20 cellular contexts compared by ENCODE assay signal in genomic region chr17:67841992-67842391, GRCh38. TPM values are rescaled to one million over a fixed set of nuclear protein-coding genes. Genes with fewer than 3 reads are reported as not detected.
DNase-seq lines count a peak whose midpoint lies in the region; ATAC-seq, FAIRE-seq and TF ChIP-seq lines count a peak whose summit lies in the region.
"Had no signal": no experiment of that assay in that cellular context is flagged by ENCODE, and none has a peak within 500 bp of the region (broad histone marks: within the 10 kb centered on the region; RNA-seq: fewer than 3 reads in every experiment).

No MANE protein-coding gene starts in this region.

- no peaks in the 10 kb centered on the region for H3K27me3 Mint-ChIP-seq in CD8-positive, alpha-beta T cell (ENCODE audit: low read depth)
- H3K27me3 Mint-ChIP-seq in WTC11 (ENCODE audit: low read depth) (no peaks in the 10 kb centered on the region), natural killer cell (ENCODE audit: low read depth in 2 of 2) (no peaks in the 10 kb centered on the region)

- peak; percentile 21 for FAIRE-seq in G401.6 (lab: Jason Lieb, UNC)
- no peak for FAIRE-seq in HTR-8/SVneo (lab: Jason Lieb, UNC)
- FAIRE-seq: HepG2, RCC 7860 had no signal

- H3K9me3 ChIP-seq in CD8-positive, alpha-beta T cell (ENCODE audit: low read length): no peaks in the 10 kb centered on the region

- H3K4me3 ChIP-seq in CD8-positive, alpha-beta T cell (ENCODE audit: low read depth, low read length): no peak overlapping the region
- H3K4me3 ChIP-seq: BLaER1 treated with 17β-estradiol and CSF1 and Interleukin-3, amounts not matched to agents 10 nM and 100 nM had no signal

- intact Hi-C loops in CD8-positive, alpha-beta T cell (cut with DNase I, micrococcal nuclease): no loop called here
- intact Hi-C loops in natural killer cell (cut with micrococcal nuclease): no loop called here

- H3K4me3 Mint-ChIP-seq in CD8-positive, alpha-beta T cell: no peak overlapping the region
- H3K4me3 Mint-ChIP-seq in WTC11: no peak overlapping the region
- H3K4me3 Mint-ChIP-seq in natural killer cell: no peak overlapping the region

- H3K4me1 Mint-ChIP-seq in CD8-positive, alpha-beta T cell (ENCODE audit: low read depth): peaks cover 62% of the 10 kb centered on the region
- H3K4me1 Mint-ChIP-seq in WTC11 (peaks cover 27% of the 10 kb centered on the region), natural killer cell (peaks cover 49 to 54% of the 10 kb centered on the region in 2 donors)

- no peak overlapping the region for H3K27ac ChIP-seq in CD8-positive, alpha-beta T cell (ENCODE audit: low read depth, low read length)
- H3K27ac ChIP-seq: BLaER1 treated with 17β-estradiol and CSF1 and Interleukin-3, amounts not matched to agents 10 nM and 100 nM had no signal

- H3K36me3 ChIP-seq in CD8-positive, alpha-beta T cell (ENCODE audit: insufficient read depth, low read length): no peaks in the 10 kb centered on the region

- POLR2A ChIA-PET in CD8-positive, alpha-beta T cell (lab: Charles Lee): no interaction called here
- POLR2A ChIA-PET in WTC11 (lab: Charles Lee): no interaction called here

- ATAC-seq in CD8-positive, alpha-beta T cell: no peak
- ATAC-seq in WTC11: no peak
- ATAC-seq in natural killer cell: no peak
- ATAC-seq: HepG2, Right ventricle myocardium inferior had no signal

- H3K27me3 ChIP-seq in CD8-positive, alpha-beta T cell (ENCODE audit: insufficient read depth, low read length): no peaks in the 10 kb centered on the region
- H3K27me3 ChIP-seq: BLaER1 treated with 17β-estradiol and CSF1 and Interleukin-3, amounts not matched to agents 10 nM and 100 nM had no signal

- H3K36me3 Mint-ChIP-seq in CD8-positive, alpha-beta T cell: peaks cover 6% of the 10 kb centered on the region
- no peaks in the 10 kb centered on the region for H3K36me3 Mint-ChIP-seq in WTC11
- H3K36me3 Mint-ChIP-seq in natural killer cell: no peaks in the 10 kb centered on the region

- no peak for DNase-seq in CD8-positive, alpha-beta T cell
- DNase-seq in WTC11 (ENCODE audit: low spot score) (no peak), natural killer cell (no peak), SIG-M5 treated with dmso at 0.1 percent for 504 hours (lab: John Stamatoyannopoulos, UW; ENCODE audit: unreplicated experiment) (no peak), HTR-8/SVneo (ENCODE audit: insufficient read length, low spot score) (no peak)
- no peak for DNase-seq in stimulated activated CD4-positive, alpha-beta T cell treated with anti-CD3 and anti-CD28 coated beads, Interleukin-2, amount 100 ng/mL, for 48 hours
- DNase-seq: DMS 273 treated with DMSO at 0.1 percent for 48 hours; DND-41; GF-D8; KBM-7; NCI-H1694 treated with DMSO at 0.1 percent for 48 hours; NCI-H2107; NCI-H510A; NCI-H748 treated with DMSO at 0.1 percent for 48 hours; NK-92 treated with Interleukin-12 subunit alpha and Interleukin-12 subunit beta, amount 100 ng/mL, for 24 hours had no signal

- no peaks in the 10 kb centered on the region for H3K9me3 Mint-ChIP-seq in CD8-positive, alpha-beta T cell
- H3K9me3 Mint-ChIP-seq in WTC11 (no peaks in the 10 kb centered on the region), natural killer cell (no peaks in the 10 kb centered on the region)

- peak overlapping the region; percentile 46 for H3K27ac Mint-ChIP-seq in CD8-positive, alpha-beta T cell
- H3K27ac Mint-ChIP-seq in WTC11 (peak overlapping the region; percentile 3; the same call in 1 of the 2 replicates), natural killer cell (peak overlapping the region; percentile 59 to 63)

- peaks cover 31% of the 10 kb centered on the region for H3K4me1 ChIP-seq in CD8-positive, alpha-beta T cell (ENCODE audit: insufficient read depth, low read length)

- CTCF ChIA-PET in CD8-positive, alpha-beta T cell (lab: Charles Lee): no interaction called here
- CTCF ChIA-PET in WTC11 (lab: Charles Lee): no interaction called here

- no peak for TF ChIP-seq CTCF in CD8-positive, alpha-beta T cell (IDR thresholded peaks at IDR 0.05)
- no peak for TF ChIP-seq CTCF in WTC11 (IDR thresholded peaks at IDR 0.05)
- no peak for TF ChIP-seq CTCF in natural killer cell (IDR thresholded peaks at IDR 0.05)

TF ChIP-seq in WTC11, 78 proteins besides CTCF, POLR2A, EP300 and RAD21:
- no peak for TF ChIP-seq OVOL2 (CRISPR knock-in tag; IDR thresholded peaks at IDR 0.05; ENCODE audit: borderline replicate concordance)
- TF ChIP-seq FOXJ3 (CRISPR knock-in tag; IDR thresholded peaks at IDR 0.05; ENCODE audit: borderline replicate concordance): no peak
- no peak for TF ChIP-seq GTF2I (CRISPR knock-in tag; conservative IDR thresholded peaks at IDR 0.05)
- TF ChIP-seq ZMAT4 (CRISPR knock-in tag; IDR thresholded peaks at IDR 0.05): no peak
- TF ChIP-seq ZNF317 (CRISPR knock-in tag; IDR thresholded peaks at IDR 0.05; ENCODE audit: borderline replicate concordance, low read depth): no peak

RNA-seq across cellular contexts. Expression of gene BPTF, which starts 16.7 kb away (rescaled TPM):
- total RNA-seq in CD8-positive, alpha-beta T cell: 100 to 1,000 TPM in 1 of 2 experiments, 10 to 100 TPM in 1; 97.8 to 107 TPM
- total RNA-seq in WTC11 (2021) (177 to 181 TPM (median 178 TPM) in 3 replicates), natural killer cell (100 to 1,000 TPM; 168 to 205 (median 193) TPM)

Comparison
In these comparisons a context has a peak if more than half of its experiments do, and no peak if none do; other contexts are left out.
1. H3K27ac Mint-ChIP-seq: peak in every context shown above with its lines; median percentile 61 in natural killer cell; 46 in CD8-positive, alpha-beta T cell; 3 in WTC11.